1 cellular context compared by ENCODE assay signal in genomic region chr16:86288716-86289294, GRCh38.
TF ChIP-seq lines count a peak whose summit lies in the region.

No MANE protein-coding gene starts in this region.

TF ChIP-seq in H1, 55 proteins besides CTCF, POLR2A, EP300 and RAD21:
- peak; percentile 73 for TF ChIP-seq EZH2 (IDR thresholded peaks at IDR 0.05; ENCODE audit: low read depth, low read length, severe bottlenecking)
- no peak for TF ChIP-seq JUND (IDR thresholded peaks at IDR 0.05; ENCODE audit: low read length)
- TF ChIP-seq CTBP2 (IDR thresholded peaks at IDR 0.05; ENCODE audit: borderline replicate concordance, insufficient read depth, insufficient read length, low read length) = peak; percentile 79
- TF ChIP-seq BACH1 (IDR thresholded peaks at IDR 0.05; ENCODE audit: low read length) = no peak
- TF ChIP-seq HDAC2 (IDR thresholded peaks at IDR 0.05; ENCODE audit: borderline replicate concordance in 1 of 2, low read depth in 2 of 2, low read length in 2 of 2) = no peak
- TF ChIP-seq BRCA1 (IDR thresholded peaks at IDR 0.05; ENCODE audit: low read depth, low read length) = no peak
- TF ChIP-seq SUZ12 (IDR thresholded peaks at IDR 0.05; ENCODE audit: low read length) = peak; percentile 81
- TF ChIP-seq HDAC6 (IDR thresholded peaks at IDR 0.05; ENCODE audit: low read depth, low read length) = no peak
- peak; percentile 86 for TF ChIP-seq RNF2 (IDR thresholded peaks at IDR 0.05; ENCODE audit: borderline replicate concordance, low read depth, low read length, missing control alignments, poor library complexity, severe bottlenecking)
- no peak for TF ChIP-seq GABPA (IDR thresholded peaks at IDR 0.05; ENCODE audit: borderline replicate concordance, insufficient read depth, low read length)
- peak; percentile 52; the same call in 1 of the 2 replicates for TF ChIP-seq EGR1 (IDR thresholded peaks at IDR 0.05; ENCODE audit: borderline replicate concordance, low read depth, low read length)
